ENCODE assay signal across 8 cellular contexts in genomic region chr22:18024276-18024939, GRCh38. TPM values are rescaled to one million over a fixed set of nuclear protein-coding genes. Genes with fewer than 3 reads are reported as not detected.
A peak's percentile ranks its signal among the peaks of the same experiment; 100 is the strongest.
DNase-seq lines count a peak whose midpoint lies in the region; ATAC-seq and TF ChIP-seq lines count a peak whose summit lies in the region.

Gene MICAL3, minus strand, starts transcription at chr22:18024561. Its CDS starts 117,749 bp downstream, at chr22:17906812.

- no peaks in the 10 kb centered on the region for H3K9me3 ChIP-seq in GM23248 (ENCODE audit: low read depth)
- H3K9me3 ChIP-seq in lower lobe of right lung = no peaks in the 10 kb centered on the region

- peak within 1 kb of the TSS; percentile 96 for H2AFZ ChIP-seq in GM23248

- in situ Hi-C loops in GM23248 (cut with MboI) = no loop called here

- H3K9me2 ChIP-seq in GM23248 (ENCODE audit: insufficient read depth) = no peaks in the 10 kb centered on the region

- H3K4me3 ChIP-seq in GM23248 = peak within 1 kb of the TSS; percentile 87
- H3K4me3 ChIP-seq in lower lobe of right lung = peak within 1 kb of the TSS; percentile 65

- DNase-seq in Ammon's horn (ENCODE audit: low spot score) (peak; percentile 80), GM23248 (peak; percentile 92), NCI-H510A (lab: John Stamatoyannopoulos, UW) (peak; percentile 13), lower lobe of right lung (no peak)
- DNase-seq in effector CD8-positive, alpha-beta T cell (lab: John Stamatoyannopoulos, UW) = peak; percentile 6
- DNase-seq in stimulated activated CD4-positive, alpha-beta T cell treated with anti-CD3 and anti-CD28 coated beads, TNF-alpha, amount 100 ng/mL, for 1 hour (ENCODE audit: low read depth in 3 of 3, low spot score in 1 of 3) = peak in 2 of 3 donors; percentile 36 to 52
- no peak for DNase-seq in NK-92 treated with Interleukin-12 subunit alpha and Interleukin-12 subunit beta, amount 100 ng/mL, for 24 hours (lab: John Stamatoyannopoulos, UW)

- H4K20me1 ChIP-seq in GM23248 (ENCODE audit: insufficient read depth) = no peaks in the 10 kb centered on the region

- H3K9ac ChIP-seq in GM23248 = peak within 1 kb of the TSS; percentile 81

- H3K4me1 ChIP-seq in GM23248 (ENCODE audit: insufficient read depth) = peaks cover 10% of the 10 kb centered on the region
- peaks cover 13% of the 10 kb centered on the region for H3K4me1 ChIP-seq in lower lobe of right lung

- peak; percentile 91 to 93 for ATAC-seq in lower lobe of right lung

- peaks cover 9% of the 10 kb centered on the region; the same call in 1 of the 2 replicates for H3K79me2 ChIP-seq in GM23248 (ENCODE audit: insufficient read depth)

- H3K27me3 ChIP-seq in GM23248 (replicated peaks; ENCODE audit: insufficient read depth) (no peaks in the 10 kb centered on the region), lower lobe of right lung (ENCODE audit: low read depth) (peaks cover 29% of the 10 kb centered on the region)

- H3F3A ChIP-seq in GM23248 (ENCODE audit: insufficient read depth) = peaks cover 10% of the 10 kb centered on the region; the same call in 1 of the 2 replicates

- H3K4me2 ChIP-seq in GM23248 (ENCODE audit: unreplicated experiment) = peak within 1 kb of the TSS; percentile 95

- intact Hi-C loops in lower lobe of right lung (cut with DNase I) = no loop called here

- peak; percentile 56 for TF ChIP-seq CTCF in lower lobe of right lung (IDR thresholded peaks at IDR 0.05)

- WGBS in GM23248 (ENCODE audit: low coverage in 1 of 2, low lambda C conversion rate in 2 of 2, missing lambda C conversion rate in 2 of 2), 2 experiments = 2 to 5% methylated on average over 37 to 55 of the region's 56 CpGs

- CTCF ChIA-PET in activated CD8-positive, alpha-beta memory T cell treated with anti-CD3 and anti-CD28 coated beads for 36 hours (lab: Charles Lee) = interaction anchor here (1.6 to 3.1 kb wide), 2 partner anchors 12 to 194 kb away, joined by 4 to 12 read pairs; no protein-coding TSS in a partner anchor

- POLR2A ChIA-PET in activated CD8-positive, alpha-beta memory T cell treated with anti-CD3 and anti-CD28 coated beads for 36 hours (lab: Charles Lee) = no interaction called here

- H3K27ac ChIP-seq in GM23248 = peak within 1 kb of the TSS; percentile 60
- H3K27ac ChIP-seq in lower lobe of right lung = no peak within 1 kb of the TSS

- no peaks in the 10 kb centered on the region for H3K36me3 ChIP-seq in GM23248 (ENCODE audit: low read depth)
- no peaks in the 10 kb centered on the region for H3K36me3 ChIP-seq in lower lobe of right lung

RNA-seq across cellular contexts. Expression of gene MICAL3, which starts in this region (rescaled TPM):
- total RNA-seq in GM23248 (2014; rRNA removed; shearing (Covaris generic)) = 25.1 and 33.9 TPM in 2 replicates
- 6.1 and 6.6 TPM in 2 replicates for polyA plus RNA-seq in GM23248 (2016; fragmentation: Nextera tagmentation; extraction: Ambion mirVana)
- total RNA-seq in activated CD8-positive, alpha-beta memory T cell treated with anti-CD3 and anti-CD28 coated beads for 36 hours = 10 to 100 TPM; 47.1 to 48.6 TPM
- total RNA-seq in lower lobe of right lung = 23.5 TPM

Comparison
In these comparisons a context has a peak if more than half of its experiments do, and no peak if none do; other contexts are left out.
1. DNase-seq: peak in Ammon's horn (single experiment), GM23248 (single experiment), NCI-H510A (single experiment), effector CD8-positive, alpha-beta T cell (single experiment) and stimulated activated CD4-positive, alpha-beta T cell treated with anti-CD3 and anti-CD28 coated beads, TNF-alpha, amount 100 ng/mL, for 1 hour (2 of 3); none in lower lobe of right lung (single experiment) and NK-92 treated with Interleukin-12 subunit alpha and Interleukin-12 subunit beta, amount 100 ng/mL, for 24 hours (single experiment).